21 cellular contexts compared by ENCODE assay signal in genomic region chr3:147915057-147915456, GRCh38.
DNase-seq lines count a peak whose midpoint lies in the region; ATAC-seq and TF ChIP-seq lines count a peak whose summit lies in the region.
"Had no signal": no experiment of that assay in that cellular context is flagged by ENCODE, and none has a peak within 500 bp of the region (broad histone marks: within the 10 kb centered on the region; RNA-seq: fewer than 3 reads in every experiment).

No MANE protein-coding gene starts in this region.

- H3K27ac ChIP-seq in GM23248 (no peak overlapping the region), PC-3 (ENCODE audit: low read length) (no peak overlapping the region), vagina (no peak overlapping the region)
- H3K27ac ChIP-seq: coronary artery, PC-9, SK-N-MC, suprapubic skin had no signal

- H3K9me3 ChIP-seq in GM23248 (ENCODE audit: low read depth) (peaks cover 3% of the 10 kb centered on the region), PC-3 (ENCODE audit: low read length) (no peaks in the 10 kb centered on the region), vagina (no peaks in the 10 kb centered on the region)
- H3K9me3 ChIP-seq: HAP-1, suprapubic skin had no signal

- H2AFZ ChIP-seq in GM23248 (0 out of 2 replicates have a peak overlapping the region, but pooled peaks have one; percentile 31), PC-3 (ENCODE audit: low read length) (0 out of 2 replicates have a peak overlapping the region, but pooled peaks have one; percentile 8)
- H2AFZ ChIP-seq: PC-9 had no signal

- TF ChIP-seq CTCF in PC-3 (conservative IDR thresholded peaks at IDR 0.05; ENCODE audit: low read depth, low read length) (no peak), fibroblast of the aortic adventitia (IDR thresholded peaks at IDR 0.05; ENCODE audit: insufficient read depth, low read length) (no peak), vagina (IDR thresholded peaks at IDR 0.05) (no peak)

- DNase-seq in Daoy (ENCODE audit: low read depth) (peak; percentile 41), GM23248 (peak; percentile 73), PC-3 (no peak), fibroblast of the aortic adventitia (ENCODE audit: low read depth) (peak; percentile 79), vagina (ENCODE audit: extremely low spot score in 2 of 2) (no peak), NCI-H446 (lab: John Stamatoyannopoulos, UW) (no peak), NCI-H2227 treated with DMSO at 0.1 percent for 48 hours (lab: John Stamatoyannopoulos, UW) (no peak)
- DNase-seq in stimulated activated naive CD4-positive, alpha-beta T cell treated with Interleukin-2 at 50 U/mL for 16 hours (lab: John Stamatoyannopoulos, UW), result no peak
- DNase-seq: activated CD4-positive, alpha-beta T cell treated with anti-CD3 and anti-CD28 coated beads for 1 hour; activated effector memory CD4-positive, alpha-beta T cell treated with Interleukin-2 at 50 U/mL for 16 hours; amygdala; MV-4-11; NCI-H1930; NCI-H510A treated with DMSO at 0.1 percent for 48 hours; PC-9; stimulated activated CD4-positive, alpha-beta T cell treated with anti-CD3 and anti-CD28 coated beads, Interleukin-4, amount 100 ng/mL, for 24 hours; T-helper 9 cell had no signal

- H3F3A ChIP-seq in GM23248 (ENCODE audit: insufficient read depth), result 0 out of 2 replicates have a peak, but pooled peaks cover 6% of the 10 kb centered on the region
- no peaks in the 10 kb centered on the region for H3F3A ChIP-seq in PC-3 (ENCODE audit: low read length, unreplicated experiment)

- no peak overlapping the region; the same call in 1 of the 2 replicates for H3K9ac ChIP-seq in GM23248
- H3K9ac ChIP-seq in PC-3 (ENCODE audit: low read length), result no peak overlapping the region

- intact Hi-C loops in PC-3 (cut with micrococcal nuclease) (no loop called here), vagina (cut with DNase I) (no loop called here)

- POLR2A ChIA-PET in PC-3 (lab: Charles Lee; ENCODE audit: unreplicated experiment), result no interaction called here

- H3K79me2 ChIP-seq in GM23248 (ENCODE audit: insufficient read depth) (no peaks in the 10 kb centered on the region), PC-3 (ENCODE audit: low read length) (no peaks in the 10 kb centered on the region)

- in situ Hi-C loops in GM23248 (cut with MboI), result no loop called here

- no peaks in the 10 kb centered on the region for H3K36me3 ChIP-seq in GM23248 (ENCODE audit: low read depth)
- H3K36me3 ChIP-seq in PC-3 (ENCODE audit: low read depth, low read length), result no peaks in the 10 kb centered on the region
- H3K36me3 ChIP-seq in vagina, result no peaks in the 10 kb centered on the region
- H3K36me3 ChIP-seq: HAP-1, suprapubic skin had no signal

- H3K4me1 ChIP-seq in GM23248 (ENCODE audit: insufficient read depth), result no peaks in the 10 kb centered on the region
- H3K4me1 ChIP-seq in PC-3 (ENCODE audit: insufficient read depth, low read length), result no peaks in the 10 kb centered on the region
- H3K4me1 ChIP-seq in vagina, result no peaks in the 10 kb centered on the region
- H3K4me1 ChIP-seq: HAP-1, suprapubic skin had no signal

- H3K27me3 ChIP-seq in GM23248 (replicated peaks; ENCODE audit: insufficient read depth) (no peaks in the 10 kb centered on the region), PC-3 (ENCODE audit: low read length) (no peaks in the 10 kb centered on the region), vagina (no peaks in the 10 kb centered on the region)
- H3K27me3 ChIP-seq: suprapubic skin had no signal

- no TSS peak for BruUV-seq in PC-3 (replicated peaks; lab: Mats Ljungman, UMichigan)

- CTCF ChIA-PET in PC-3 (lab: Charles Lee), result no interaction called here

- no peaks in the 10 kb centered on the region for H4K20me1 ChIP-seq in GM23248 (ENCODE audit: insufficient read depth)
- H4K20me1 ChIP-seq in PC-3 (ENCODE audit: low read length), result no peaks in the 10 kb centered on the region

- H3K9me2 ChIP-seq in GM23248 (ENCODE audit: insufficient read depth), result no peaks in the 10 kb centered on the region; the same call in 1 of the 2 replicates
- no peaks in the 10 kb centered on the region for H3K9me2 ChIP-seq in PC-3 (replicated peaks; ENCODE audit: low read length)

- no peak overlapping the region for H3K4me2 ChIP-seq in GM23248 (ENCODE audit: unreplicated experiment)
- no peak overlapping the region for H3K4me2 ChIP-seq in PC-3 (ENCODE audit: low read length)
- H3K4me2 ChIP-seq: PC-9 had no signal

- no peak for TF ChIP-seq POLR2A in vagina (IDR thresholded peaks at IDR 0.05)

- WGBS in GM23248 (ENCODE audit: low coverage in 1 of 2, low lambda C conversion rate in 2 of 2, missing lambda C conversion rate in 2 of 2), 2 experiments, result 60 to 70% methylated on average over 5 of the region's 5 CpGs

- H3K4me3 ChIP-seq in GM23248 (no peak overlapping the region), PC-3 (ENCODE audit: low read length) (no peak overlapping the region), fibroblast of the aortic adventitia (ENCODE audit: low read depth, low read length) (no peak overlapping the region), vagina (no peak overlapping the region)
- H3K4me3 ChIP-seq: coronary artery, HAP-1, PC-9, SK-N-MC, suprapubic skin had no signal

- no peak for ATAC-seq in PC-3

Comparison
In these comparisons a context has a peak if more than half of its experiments do, and no peak if none do; other contexts are left out.
1. DNase-seq: peak in Daoy (single experiment), GM23248 (single experiment) and fibroblast of the aortic adventitia (single experiment); none in PC-3 (single experiment), stimulated activated naive CD4-positive, alpha-beta T cell treated with Interleukin-2 at 50 U/mL for 16 hours (single experiment), vagina (0 of 2), NCI-H446 (0 of 2) and NCI-H2227 treated with DMSO at 0.1 percent for 48 hours (single experiment).